Comparison of ENCODE assay signal across 16 cellular contexts in the genomic region with DNA sequence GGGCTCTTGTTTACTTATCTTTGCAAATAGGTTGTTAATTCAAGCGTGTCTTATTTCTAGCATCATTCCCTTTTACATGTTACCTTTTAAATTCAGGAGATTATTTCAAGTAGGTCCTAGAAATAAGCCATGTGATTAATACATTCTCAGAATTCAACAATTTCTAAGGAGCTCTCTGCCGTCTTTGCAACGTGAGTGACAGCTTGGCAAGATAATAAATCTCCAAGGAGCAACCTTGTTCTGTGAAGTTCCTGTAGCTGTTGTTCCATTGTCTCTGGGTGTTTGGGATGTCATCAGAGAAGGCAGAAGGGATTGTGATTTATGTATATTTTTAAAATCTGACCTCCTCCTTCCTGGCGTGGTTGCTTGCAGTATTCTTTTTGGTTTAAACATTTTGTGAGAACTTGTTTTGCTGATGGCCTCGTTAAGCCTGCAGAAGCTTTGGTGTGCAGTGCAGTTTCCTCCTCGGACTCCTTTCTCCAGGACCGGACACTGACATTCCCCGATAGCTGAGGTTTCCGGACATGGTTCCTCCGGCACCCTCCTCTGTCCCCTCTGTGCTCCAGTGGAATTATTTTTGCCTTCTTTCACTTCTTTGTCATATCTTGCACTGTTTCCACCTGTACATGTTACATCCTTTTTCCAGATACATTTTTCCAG. TPM values are rescaled to one million over a fixed set of nuclear protein-coding genes. Genes with fewer than 3 reads are reported as not detected.
DNase-seq lines count a peak whose midpoint lies in the region; ATAC-seq and TF ChIP-seq lines count a peak whose summit lies in the region.
"Had no signal": no experiment of that assay in that cellular context is flagged by ENCODE, and none has a peak within 500 bp of the region (broad histone marks: within the 10 kb centered on the region; RNA-seq: fewer than 3 reads in every experiment).

No MANE protein-coding gene starts in this region.

- peak overlapping the region; percentile 59 for H3K4me2 ChIP-seq in Loucy (ENCODE audit: low read depth, low read length, poor library complexity, severe bottlenecking)
- H3K4me2 ChIP-seq: PC-9 had no signal

- no peak overlapping the region for H2AFZ ChIP-seq in Loucy (ENCODE audit: low read length)
- H2AFZ ChIP-seq: PC-9 had no signal

- no peaks in the 10 kb centered on the region for H3K9me2 ChIP-seq in Loucy (replicated peaks; ENCODE audit: low read depth, low read length)

- CTCF ChIA-PET in Caco-2 (lab: Charles Lee): no interaction called here

- TF ChIP-seq CTCF in Caco-2 (IDR thresholded peaks at IDR 0.05; ENCODE audit: insufficient read depth in 1 of 2, low read depth in 1 of 2, low read length in 1 of 2, severe bottlenecking in 1 of 2, unreplicated experiment in 1 of 2) (no peak), Loucy (conservative IDR thresholded peaks at IDR 0.05; ENCODE audit: low read length) (no peak), chondrocyte (IDR thresholded peaks at IDR 0.05) (no peak), progenitor cell of endocrine pancreas (IDR thresholded peaks at IDR 0.05; ENCODE audit: unreplicated experiment) (no peak), WERI-Rb-1 (IDR thresholded peaks at IDR 0.05; ENCODE audit: low read depth, low read length) (no peak)

- H3K27me3 ChIP-seq in Caco-2 (replicated peaks; ENCODE audit: control insufficient read depth, insufficient read depth, low read length) (no peaks in the 10 kb centered on the region), Loucy (ENCODE audit: insufficient read depth, low read length, poor library complexity, severe bottlenecking) (no peaks in the 10 kb centered on the region), WERI-Rb-1 (ENCODE audit: insufficient read depth, low read depth, severe bottlenecking) (no peaks in the 10 kb centered on the region)

- no TSS peak for BruUV-seq in Caco-2 (replicated peaks; lab: Mats Ljungman, UMichigan)

- H3K36me3 ChIP-seq in Caco-2 (ENCODE audit: control insufficient read depth, insufficient read depth, low read length) (no peaks in the 10 kb centered on the region), Loucy (ENCODE audit: insufficient read depth, low read length) (no peaks in the 10 kb centered on the region), WERI-Rb-1 (no peaks in the 10 kb centered on the region)

- H3K27ac Mint-ChIP-seq in Caco-2 (ENCODE audit: unreplicated experiment) (peak overlapping the region; percentile 21), chondrocyte (ENCODE audit: unreplicated experiment) (peak overlapping the region; percentile 30), progenitor cell of endocrine pancreas (peak overlapping the region; percentile 32)

- peaks cover 4% of the 10 kb centered on the region; the same call in 1 of the 2 replicates for H3K4me1 ChIP-seq in Caco-2
- H3K4me1 ChIP-seq in Loucy (ENCODE audit: insufficient read depth, low read length, poor library complexity, severe bottlenecking): peaks cover 19% of the 10 kb centered on the region

- no peaks in the 10 kb centered on the region for H3K79me2 ChIP-seq in Loucy (ENCODE audit: insufficient read depth, low read length)

- no peak overlapping the region for H3K4me3 Mint-ChIP-seq in Caco-2 (ENCODE audit: unreplicated experiment)
- H3K4me3 Mint-ChIP-seq in chondrocyte (ENCODE audit: unreplicated experiment): no peak overlapping the region
- H3K4me3 Mint-ChIP-seq in progenitor cell of endocrine pancreas (ENCODE audit: low read depth): no peak overlapping the region
- H3K4me3 Mint-ChIP-seq in activated T-cell treated with anti-CD3 and anti-CD28 coated beads, Interleukin-2, amount 50 U/mL, for 4 hours: no peak overlapping the region

- H3K27me3 Mint-ChIP-seq in Caco-2 (ENCODE audit: insufficient read depth, unreplicated experiment) (peaks cover 2% of the 10 kb centered on the region), chondrocyte (ENCODE audit: low read depth) (no peaks in the 10 kb centered on the region), progenitor cell of endocrine pancreas (no peaks in the 10 kb centered on the region)
- no peaks in the 10 kb centered on the region for H3K27me3 Mint-ChIP-seq in activated T-cell treated with anti-CD3 and anti-CD28 coated beads, Interleukin-2, amount 50 U/mL, for 4 hours (ENCODE audit: low read depth)

- H4K20me1 ChIP-seq in Loucy (ENCODE audit: insufficient read depth, low read length, poor library complexity, severe bottlenecking): no peaks in the 10 kb centered on the region

- H3K4me1 Mint-ChIP-seq in Caco-2 (ENCODE audit: low read depth, unreplicated experiment) (peaks cover 7% of the 10 kb centered on the region), chondrocyte (ENCODE audit: low read depth) (peaks cover 78% of the 10 kb centered on the region), progenitor cell of endocrine pancreas (ENCODE audit: low read depth) (peaks cover 19% of the 10 kb centered on the region)
- H3K4me1 Mint-ChIP-seq in activated T-cell treated with anti-CD3 and anti-CD28 coated beads, Interleukin-2, amount 50 U/mL, for 4 hours (ENCODE audit: low read depth): peaks cover 15% of the 10 kb centered on the region

- POLR2A ChIA-PET in Caco-2 (lab: Charles Lee): no interaction called here

- no peak overlapping the region for H3K9ac ChIP-seq in Loucy (ENCODE audit: low read depth, low read length, poor library complexity, severe bottlenecking)

- H3K4me3 ChIP-seq in Caco-2 (ENCODE audit: low read depth, low read length) (no peak overlapping the region), Loucy (ENCODE audit: low read length, poor library complexity, severe bottlenecking) (no peak overlapping the region), WERI-Rb-1 (ENCODE audit: low read depth, low read length) (no peak overlapping the region)
- H3K4me3 ChIP-seq: PC-9 had no signal

- H3K36me3 Mint-ChIP-seq in Caco-2 (ENCODE audit: insufficient read depth, unreplicated experiment) (no peaks in the 10 kb centered on the region), chondrocyte (ENCODE audit: low read depth) (peaks cover 4% of the 10 kb centered on the region), progenitor cell of endocrine pancreas (ENCODE audit: insufficient read depth) (peaks cover 19% of the 10 kb centered on the region)
- H3K36me3 Mint-ChIP-seq in activated T-cell treated with anti-CD3 and anti-CD28 coated beads, Interleukin-2, amount 50 U/mL, for 4 hours (ENCODE audit: insufficient read depth): no peaks in the 10 kb centered on the region

- no peak overlapping the region for H3K27ac ChIP-seq in WERI-Rb-1
- H3K27ac ChIP-seq: PC-9 had no signal

- H3K9me3 ChIP-seq in Caco-2: no peaks in the 10 kb centered on the region
- no peaks in the 10 kb centered on the region for H3K9me3 ChIP-seq in Loucy (ENCODE audit: insufficient read depth, low read depth, low read length)
- H3K9me3 ChIP-seq in WERI-Rb-1 (ENCODE audit: severe bottlenecking): no peaks in the 10 kb centered on the region

- DNase-seq in Caco-2 (no peak), chondrocyte (ENCODE audit: low spot score) (no peak), progenitor cell of endocrine pancreas (ENCODE audit: low spot score, unreplicated experiment) (no peak), WERI-Rb-1 (no peak), DMS114 treated with DMSO at 0.1 percent for 48 hours (lab: John Stamatoyannopoulos, UW; ENCODE audit: unreplicated experiment) (no peak)
- no peak for DNase-seq in activated T-cell treated with anti-CD3 and anti-CD28 coated beads, Interleukin-2, amount 50 U/mL, for 4 hours
- DNase-seq: activated CD4-positive, CD25-positive, alpha-beta regulatory T cell; activated CD8-positive, alpha-beta memory T cell treated with anti-CD3 and anti-CD28 coated beads, Interleukin-2, amount 50 U/mL, for 48 hours; cerebellar nuclear complex; NCI-H1436; NCI-H446 treated with DMSO at 0.1 percent for 48 hours; PC-9; stimulated activated naive CD4-positive, alpha-beta T cell treated with Interleukin-2 at 50 U/mL for 16 hours had no signal

- intact Hi-C loops in Caco-2 (cut with micrococcal nuclease; ENCODE audit: unreplicated experiment): no loop called here

- H3F3A ChIP-seq in Loucy (ENCODE audit: low read depth): no peaks in the 10 kb centered on the region; the same call in 1 of the 2 replicates

- H3K9me3 Mint-ChIP-seq in Caco-2 (ENCODE audit: unreplicated experiment) (no peaks in the 10 kb centered on the region), chondrocyte (ENCODE audit: low read depth) (no peaks in the 10 kb centered on the region), progenitor cell of endocrine pancreas (ENCODE audit: low read depth) (no peaks in the 10 kb centered on the region)
- H3K9me3 Mint-ChIP-seq in activated T-cell treated with anti-CD3 and anti-CD28 coated beads, Interleukin-2, amount 50 U/mL, for 4 hours: no peaks in the 10 kb centered on the region

- ATAC-seq in HG02840 (IDR thresholded peaks at IDR 0.05; ENCODE audit: low FRiP score, unreplicated experiment): no peak
- no peak for ATAC-seq in activated T-cell treated with anti-CD3 and anti-CD28 coated beads, Interleukin-2, amount 50 U/mL, for 4 hours
- ATAC-seq: SK-N-SH treated with all-trans-retinoic acid at 6 μM for 48 hours had no signal

RNA-seq across cellular contexts. Expression of a gene that starts 33.6 kb away (rescaled TPM):
- 1.6 and 2.2 TPM in 2 replicates for total RNA-seq in Caco-2 (2022)
- total RNA-seq in chondrocyte: 176 to 329 TPM (median 178 TPM) in 3 replicates
- total RNA-seq in progenitor cell of endocrine pancreas: 90.1 and 105 TPM in 2 replicates
- total RNA-seq in activated T-cell treated with anti-CD3 and anti-CD28 coated beads, Interleukin-2, amount 50 U/mL, for 4 hours: under 1 TPM; 0.43 to 0.53 (median 0.46) TPM

Comparison
In these comparisons a context has a peak if more than half of its experiments do, and no peak if none do; other contexts are left out.
1. RNA of a gene that starts 33.6 kb away (total RNA-seq): 176 to 329 TPM in chondrocyte and 90.1 to 105 TPM in progenitor cell of endocrine pancreas; 1.6 to 2.2 TPM in Caco-2 and 0.43 to 0.53 TPM in activated T-cell treated with anti-CD3 and anti-CD28 coated beads, Interleukin-2, amount 50 U/mL, for 4 hours; every median in the first group is over 10 times any median in the second.
2. Peak in every context shown above with its lines, with median percentiles within 50 percentile points of each other: H3K27ac Mint-ChIP-seq.